ENCODE assay signal across 9 cellular contexts in the genomic region with DNA sequence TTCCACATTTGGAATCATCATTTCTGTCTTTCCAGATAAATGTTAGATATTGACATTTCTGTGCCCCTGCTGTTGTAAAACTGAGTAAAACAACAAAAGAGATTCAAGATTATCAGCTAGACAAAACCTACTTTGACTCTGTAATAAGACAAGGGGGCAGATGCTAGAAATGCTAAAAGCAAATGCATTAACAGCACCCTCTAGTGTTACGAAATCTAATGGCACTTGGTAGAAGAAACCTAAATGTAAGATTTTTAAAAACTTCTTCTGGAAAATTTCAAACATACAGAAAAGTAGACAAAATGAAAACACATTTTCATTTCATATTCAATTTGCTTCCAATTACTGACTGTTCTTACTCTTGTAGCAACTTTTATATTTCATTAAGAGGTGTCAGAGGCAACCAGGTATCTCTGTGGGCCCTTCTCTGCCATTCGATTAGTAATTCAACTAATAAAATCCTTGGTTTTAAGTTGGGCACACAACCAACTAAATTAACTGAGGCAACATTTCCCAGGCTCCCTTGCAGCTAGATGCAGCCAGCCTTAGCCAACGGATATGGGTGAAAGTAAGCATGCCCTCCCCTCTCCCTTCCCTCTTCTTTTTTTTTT. TPM values are rescaled to one million over a fixed set of nuclear protein-coding genes. Genes with fewer than 3 reads are reported as not detected.
DNase-seq lines count a peak whose midpoint lies in the region; ATAC-seq and TF ChIP-seq lines count a peak whose summit lies in the region.
"Had no signal": no experiment of that assay in that cellular context is flagged by ENCODE, and none has a peak within 500 bp of the region (broad histone marks: within the 10 kb centered on the region; RNA-seq: fewer than 3 reads in every experiment).

No MANE protein-coding gene starts in this region.

- peaks cover 2% of the 10 kb centered on the region for H3K9me3 Mint-ChIP-seq in activated naive CD8-positive, alpha-beta T cell treated with anti-CD3 and anti-CD28 coated beads, Interleukin-2, amount 10 ng/mL, durations not matched to agents 7 days and 5 days
- no peaks in the 10 kb centered on the region for H3K9me3 Mint-ChIP-seq in activated naive CD8-positive, alpha-beta T cell treated with anti-CD3 and anti-CD28 coated beads, Interleukin-2, amount 50 U/mL, for 24 hours
- H3K9me3 Mint-ChIP-seq in T-cell = no peaks in the 10 kb centered on the region
- H3K9me3 Mint-ChIP-seq: activated naive CD4-positive, alpha-beta T cell treated with anti-CD3 and anti-CD28 coated beads, Interleukin-2, amount 50 U/mL, for 72 hours had no signal

- H3K27ac Mint-ChIP-seq in activated naive CD8-positive, alpha-beta T cell treated with anti-CD3 and anti-CD28 coated beads, Interleukin-2, amount 10 ng/mL, durations not matched to agents 7 days and 5 days = no peak overlapping the region
- H3K27ac Mint-ChIP-seq in activated naive CD8-positive, alpha-beta T cell treated with anti-CD3 and anti-CD28 coated beads, Interleukin-2, amount 50 U/mL, for 24 hours = no peak overlapping the region
- no peak overlapping the region for H3K27ac Mint-ChIP-seq in T-cell
- H3K27ac Mint-ChIP-seq: activated naive CD4-positive, alpha-beta T cell treated with anti-CD3 and anti-CD28 coated beads, Interleukin-2, amount 50 U/mL, for 72 hours had no signal

- POLR2A ChIA-PET in activated naive CD8-positive, alpha-beta T cell treated with anti-CD3 and anti-CD28 coated beads, Interleukin-2, amount 10 ng/mL, durations not matched to agents 7 days and 5 days (lab: Charles Lee) = no interaction called here
- POLR2A ChIA-PET in T-cell (lab: Charles Lee) = interaction anchor here in 1 of 2 donors (0.9 kb wide), 1 partner anchor 10 kb away, joined by 3 read pairs; no protein-coding TSS in a partner anchor

- H3K4me1 Mint-ChIP-seq in activated naive CD8-positive, alpha-beta T cell treated with anti-CD3 and anti-CD28 coated beads, Interleukin-2, amount 10 ng/mL, durations not matched to agents 7 days and 5 days = peaks cover 4% of the 10 kb centered on the region
- peaks cover 10% of the 10 kb centered on the region for H3K4me1 Mint-ChIP-seq in activated naive CD8-positive, alpha-beta T cell treated with anti-CD3 and anti-CD28 coated beads, Interleukin-2, amount 50 U/mL, for 24 hours
- peaks cover 9 to 10% (median 9%) of the 10 kb centered on the region in 3 donors for H3K4me1 Mint-ChIP-seq in T-cell

- no peak overlapping the region for H3K4me3 ChIP-seq in foreskin fibroblast (ENCODE audit: low read depth in 1 of 2, low read length in 2 of 2)

- CTCF ChIA-PET in T-cell (lab: Charles Lee) = interaction anchor here (0.5 to 1.9 kb wide), 20 partner anchors 8 to 976 kb away, joined by 3 to 15 read pairs (median 4); no protein-coding TSS in a partner anchor

- TF ChIP-seq CTCF in foreskin fibroblast (IDR thresholded peaks at IDR 0.05; ENCODE audit: low read depth, low read length) = peak; percentile 61

- no peaks in the 10 kb centered on the region for H3K27me3 Mint-ChIP-seq in activated naive CD8-positive, alpha-beta T cell treated with anti-CD3 and anti-CD28 coated beads, Interleukin-2, amount 10 ng/mL, durations not matched to agents 7 days and 5 days
- H3K27me3 Mint-ChIP-seq in activated naive CD8-positive, alpha-beta T cell treated with anti-CD3 and anti-CD28 coated beads, Interleukin-2, amount 50 U/mL, for 24 hours = no peaks in the 10 kb centered on the region
- no peaks in the 10 kb centered on the region for H3K27me3 Mint-ChIP-seq in T-cell

- peak; percentile 52 for ATAC-seq in activated naive CD8-positive, alpha-beta T cell treated with anti-CD3 and anti-CD28 coated beads, Interleukin-2, amount 10 ng/mL, durations not matched to agents 7 days and 5 days (ENCODE audit: low read depth)
- ATAC-seq in activated naive CD8-positive, alpha-beta T cell treated with anti-CD3 and anti-CD28 coated beads, Interleukin-2, amount 50 U/mL, for 24 hours = no peak
- ATAC-seq in T-cell (replicated peaks in 1 of 4) (peak; percentile 63 to 75 (median 72)), GM18873 (IDR thresholded peaks at IDR 0.05; ENCODE audit: low FRiP score, unreplicated experiment) (no peak), GM19452 (IDR thresholded peaks at IDR 0.05; ENCODE audit: unreplicated experiment) (no peak)

- H3K4me3 Mint-ChIP-seq in activated naive CD8-positive, alpha-beta T cell treated with anti-CD3 and anti-CD28 coated beads, Interleukin-2, amount 10 ng/mL, durations not matched to agents 7 days and 5 days = no peak overlapping the region
- H3K4me3 Mint-ChIP-seq in activated naive CD8-positive, alpha-beta T cell treated with anti-CD3 and anti-CD28 coated beads, Interleukin-2, amount 50 U/mL, for 24 hours = no peak overlapping the region
- no peak overlapping the region for H3K4me3 Mint-ChIP-seq in T-cell

- no peak for DNase-seq in activated naive CD8-positive, alpha-beta T cell treated with anti-CD3 and anti-CD28 coated beads, Interleukin-2, amount 10 ng/mL, durations not matched to agents 7 days and 5 days
- no peak for DNase-seq in activated naive CD8-positive, alpha-beta T cell treated with anti-CD3 and anti-CD28 coated beads, Interleukin-2, amount 50 U/mL, for 24 hours
- DNase-seq in NCI-H1436 treated with DMSO at 0.1 percent for 48 hours (lab: John Stamatoyannopoulos, UW) (peak; percentile 39), T-cell (peak in 2 of 34 experiments; percentile 8 to 18), foreskin fibroblast (peak; percentile 30 to 69), putamen (ENCODE audit: low spot score) (peak; percentile 68)

- peaks cover 5% of the 10 kb centered on the region for H3K36me3 Mint-ChIP-seq in activated naive CD8-positive, alpha-beta T cell treated with anti-CD3 and anti-CD28 coated beads, Interleukin-2, amount 10 ng/mL, durations not matched to agents 7 days and 5 days
- peaks cover 5% of the 10 kb centered on the region for H3K36me3 Mint-ChIP-seq in activated naive CD8-positive, alpha-beta T cell treated with anti-CD3 and anti-CD28 coated beads, Interleukin-2, amount 50 U/mL, for 24 hours (ENCODE audit: low read depth)
- H3K36me3 Mint-ChIP-seq in T-cell = peaks cover 5% of the 10 kb centered on the region

RNA-seq across cellular contexts. Expression of a gene that starts 45.0 kb away (rescaled TPM):
- total RNA-seq in activated naive CD8-positive, alpha-beta T cell treated with anti-CD3 and anti-CD28 coated beads, Interleukin-2, amount 10 ng/mL, durations not matched to agents 7 days and 5 days = 10 to 100 TPM; 18.6 to 20.3 TPM
- 10 to 100 TPM; 17.7 to 22.9 (median 20.9) TPM for total RNA-seq in T-cell

Comparison
In these comparisons a context has a peak if more than half of its experiments do, and no peak if none do; other contexts are left out.
1. ATAC-seq: peak in activated naive CD8-positive, alpha-beta T cell treated with anti-CD3 and anti-CD28 coated beads, Interleukin-2, amount 10 ng/mL, durations not matched to agents 7 days and 5 days (single experiment) and T-cell (4 of 4); none in activated naive CD8-positive, alpha-beta T cell treated with anti-CD3 and anti-CD28 coated beads, Interleukin-2, amount 50 U/mL, for 24 hours (single experiment), GM18873 (single experiment) and GM19452 (single experiment).
2. DNase-seq: peak in NCI-H1436 treated with DMSO at 0.1 percent for 48 hours (single experiment), foreskin fibroblast (2 of 2) and putamen (single experiment); none in activated naive CD8-positive, alpha-beta T cell treated with anti-CD3 and anti-CD28 coated beads, Interleukin-2, amount 10 ng/mL, durations not matched to agents 7 days and 5 days (single experiment) and activated naive CD8-positive, alpha-beta T cell treated with anti-CD3 and anti-CD28 coated beads, Interleukin-2, amount 50 U/mL, for 24 hours (single experiment).